In genomic region chr18:5582849-5583667, GRCh38 we compare ENCODE assay signal across 1 cellular context.
TF ChIP-seq lines count a peak whose summit lies in the region.

No MANE protein-coding gene starts in this region.

TF ChIP-seq in HepG2, 621 proteins besides CTCF, POLR2A, EP300 and RAD21:
- no peak for TF ChIP-seq ZNF660 (CRISPR knock-in tag; IDR thresholded peaks at IDR 0.05; ENCODE audit: borderline replicate concordance, low read depth)
